8 cellular contexts compared by ENCODE assay signal in the genomic region with DNA sequence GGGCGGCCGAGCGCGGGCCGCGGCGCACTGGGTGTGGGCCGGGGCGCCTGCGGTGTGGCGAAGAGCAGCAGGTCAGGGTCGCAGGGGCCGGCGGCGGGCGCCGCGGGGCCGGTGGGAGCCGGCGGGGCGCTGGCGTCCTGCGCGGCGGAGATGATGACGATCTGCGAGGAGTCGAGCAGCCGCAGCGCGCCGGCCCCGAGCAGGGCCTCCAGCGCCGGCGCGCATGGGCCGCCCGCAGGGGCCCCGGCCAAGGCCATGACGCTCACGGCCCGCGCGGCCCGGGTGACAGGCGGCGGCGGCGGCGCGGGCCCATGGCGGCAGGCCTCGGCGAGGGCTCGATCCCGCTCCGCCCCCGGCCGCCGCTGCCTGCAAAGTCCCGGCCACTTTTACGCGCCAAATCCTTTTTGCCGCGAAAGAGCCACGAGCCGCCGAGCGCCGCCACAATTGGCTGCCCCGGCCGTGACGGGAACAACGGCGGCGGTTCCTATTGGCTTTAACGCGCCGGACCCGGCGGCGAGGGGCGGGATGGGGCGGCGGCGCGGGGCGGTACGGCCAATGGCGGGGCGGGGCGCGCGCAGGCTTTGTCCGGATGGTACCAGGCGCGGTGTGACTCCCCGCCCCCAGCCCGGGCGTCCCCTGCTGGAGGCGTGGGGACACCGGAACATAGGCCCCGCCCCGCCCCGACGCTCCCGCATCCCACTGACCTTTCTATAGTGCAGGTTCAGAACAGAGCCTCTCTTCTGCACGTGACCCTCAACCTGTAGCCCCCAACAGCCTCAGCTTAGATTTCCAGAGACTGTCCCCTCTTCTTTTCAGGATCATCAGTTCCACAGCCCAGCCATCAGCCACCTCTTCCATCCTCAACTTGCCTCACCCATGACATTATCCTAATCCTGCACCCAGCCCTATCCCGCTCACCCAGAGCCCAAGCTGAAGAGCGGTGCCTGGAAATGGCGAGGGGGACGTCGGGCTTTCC. TPM values are rescaled to one million over a fixed set of nuclear protein-coding genes. Genes with fewer than 3 reads are reported as not detected.
A peak's percentile ranks its signal among the peaks of the same experiment; 100 is the strongest.
DNase-seq lines count a peak whose midpoint lies in the region; ATAC-seq and FAIRE-seq lines count a peak whose summit lies in the region.

A gene with protein sequence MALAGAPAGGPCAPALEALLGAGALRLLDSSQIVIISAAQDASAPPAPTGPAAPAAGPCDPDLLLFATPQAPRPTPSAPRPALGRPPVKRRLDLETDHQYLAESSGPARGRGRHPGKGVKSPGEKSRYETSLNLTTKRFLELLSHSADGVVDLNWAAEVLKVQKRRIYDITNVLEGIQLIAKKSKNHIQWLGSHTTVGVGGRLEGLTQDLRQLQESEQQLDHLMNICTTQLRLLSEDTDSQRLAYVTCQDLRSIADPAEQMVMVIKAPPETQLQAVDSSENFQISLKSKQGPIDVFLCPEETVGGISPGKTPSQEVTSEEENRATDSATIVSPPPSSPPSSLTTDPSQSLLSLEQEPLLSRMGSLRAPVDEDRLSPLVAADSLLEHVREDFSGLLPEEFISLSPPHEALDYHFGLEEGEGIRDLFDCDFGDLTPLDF (minus strand): TSS at position 378 of the 976 bp plus-strand sequence. CDS start 121 bp downstream, at position 257.

- H3K9me3 ChIP-seq in T-helper 17 cell (ENCODE audit: control insufficient read depth, low read length, poor library complexity, severe bottlenecking): no peaks in the 10 kb centered on the region

- peak within 1 kb of the TSS; percentile 85 for H3K4me3 Mint-ChIP-seq in T-helper 17 cell

- no peaks in the 10 kb centered on the region for H3K36me3 Mint-ChIP-seq in T-helper 17 cell (ENCODE audit: low read depth)

- DNase-seq in NCI-H187 treated with DMSO at 0.1 percent for 48 hours (lab: John Stamatoyannopoulos, UW) (peak; percentile 70), T-helper 17 cell (peak; percentile 91 to 95 (median 93)), amygdala (lab: John Stamatoyannopoulos, UW) (peak; percentile 49 to 97 (median 90)), left ventricle myocardium superior (peak; percentile 99), pulmonary artery endothelial cell (ENCODE audit: low read depth, low spot score) (peak; percentile 57), urothelium cell line (ENCODE audit: low spot score) (peak; percentile 99)

- peak within 1 kb of the TSS; percentile 67 for H3K27ac Mint-ChIP-seq in T-helper 17 cell

- intact Hi-C loops in left ventricle myocardium superior (cut with micrococcal nuclease): no loop called here

- H3K27me3 Mint-ChIP-seq in T-helper 17 cell: no peaks in the 10 kb centered on the region

- H3K4me1 Mint-ChIP-seq in T-helper 17 cell: peaks cover 32% of the 10 kb centered on the region

- ATAC-seq in GM18502 (IDR thresholded peaks at IDR 0.05; ENCODE audit: poor library complexity, unreplicated experiment) (peak; percentile 86), HG02970 (IDR thresholded peaks at IDR 0.05; ENCODE audit: low FRiP score, unreplicated experiment) (peak; percentile 73), T-helper 17 cell (peak; percentile 96), left ventricle myocardium superior (peak; percentile 99)

- FAIRE-seq in urothelium cell line (lab: Jason Lieb, UNC): no peak

RNA-seq across cellular contexts. Expression of the gene that starts here (rescaled TPM):
- total RNA-seq in T-helper 17 cell: 10 to 100 TPM in 1 of 2 donors, 1 to 10 TPM in 1; 2.6 to 11.5 TPM
- 1.8 TPM for total RNA-seq in left ventricle myocardium superior
- 14.1 and 24.2 TPM in 2 replicates for total RNA-seq in pulmonary artery endothelial cell

Comparison
In these comparisons a context has a peak if more than half of its experiments do, and no peak if none do; other contexts are left out.
1. Peak in every context shown above with its lines: DNase-seq and ATAC-seq.